In the genomic region with DNA sequence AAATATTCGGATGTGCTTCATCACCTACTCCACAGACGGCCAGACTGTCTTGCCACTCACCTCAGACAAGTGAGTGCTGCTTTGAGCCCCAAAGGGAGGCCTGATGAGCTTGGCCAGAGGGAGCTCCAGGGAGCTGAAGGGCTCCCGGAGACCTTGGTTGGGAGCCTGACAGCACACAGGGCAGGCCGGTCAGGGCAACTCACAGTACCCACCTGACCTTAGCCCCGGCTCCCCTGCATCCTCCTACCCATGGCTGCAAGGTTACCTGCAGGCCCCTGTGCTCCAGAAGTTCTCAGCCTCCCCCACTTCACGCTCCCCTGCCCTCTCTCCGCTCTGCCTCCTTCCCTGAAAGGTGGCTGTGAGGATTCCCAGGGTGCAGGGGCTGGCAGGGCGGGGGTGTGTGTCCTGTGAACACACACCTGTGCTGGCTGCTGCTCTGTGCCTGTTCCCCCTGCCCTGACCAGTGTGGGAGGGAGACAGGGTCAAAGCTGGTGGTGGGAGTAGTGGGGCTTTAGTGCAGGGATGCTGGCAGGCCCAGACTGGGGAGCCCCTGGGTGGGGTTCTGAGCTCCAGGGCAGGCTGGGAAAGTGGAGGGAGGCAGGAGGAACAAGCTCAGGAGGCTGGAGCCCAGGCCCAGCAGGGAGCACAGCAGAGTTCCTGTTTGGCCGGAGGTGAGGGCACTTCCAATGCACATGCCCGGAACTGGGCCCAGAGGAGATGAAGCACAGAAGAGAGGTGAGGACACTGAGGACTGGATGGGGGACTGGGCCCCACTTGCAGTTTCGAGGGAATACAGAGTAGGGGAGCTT, we compare ENCODE assay signal across 13 cellular contexts. TPM values are rescaled to one million over a fixed set of nuclear protein-coding genes. Genes with fewer than 3 reads are reported as not detected.
DNase-seq lines count a peak whose midpoint lies in the region; TF ChIP-seq lines count a peak whose summit lies in the region.
"Had no signal": no experiment of that assay in that cellular context is flagged by ENCODE, and none has a peak within 500 bp of the region (broad histone marks: within the 10 kb centered on the region; RNA-seq: fewer than 3 reads in every experiment).

No MANE protein-coding gene starts in this region.

- peaks cover 0 to 3% of the 10 kb centered on the region in 2 donors for H3K9me3 ChIP-seq in neuronal stem cell (replicated peaks in 1 of 2; ENCODE audit: control insufficient read depth in 2 of 2, insufficient read depth in 1 of 2, low read depth in 1 of 2, low read length in 2 of 2)

- no peak overlapping the region for H2BK12ac ChIP-seq in neuronal stem cell (ENCODE audit: low read length)

- no CpG with 5 or more reads among the region's 11 CpGs for WGBS in neuronal stem cell (ENCODE audit: extremely low coverage in 2 of 2, insufficient read length in 2 of 2, insufficient replicate concordance in 1 of 2), 2 donors

- H3K14ac ChIP-seq in neuronal stem cell (ENCODE audit: low read length), result peak overlapping the region; percentile 5

- TF ChIP-seq CTCF in choroid plexus epithelial cell (conservative IDR thresholded peaks at IDR 0.05; ENCODE audit: low read depth, low read length), result peak; percentile 54

- H3K4me2 ChIP-seq in neuronal stem cell (ENCODE audit: insufficient read depth, low read length, poor library complexity, severe bottlenecking), result no peak overlapping the region

- peak overlapping the region; percentile 75 for H3K9ac ChIP-seq in neuronal stem cell (ENCODE audit: low read depth, low read length, poor library complexity)

- no peak overlapping the region for H4K8ac ChIP-seq in neuronal stem cell (ENCODE audit: low read depth, low read length)

- H2BK120ac ChIP-seq in neuronal stem cell (ENCODE audit: low read depth, low read length), result peak overlapping the region; percentile 20

- H3K23ac ChIP-seq in neuronal stem cell (ENCODE audit: low read depth, low read length, poor library complexity), result peak overlapping the region; percentile 46

- H3K27ac ChIP-seq in neuronal stem cell (replicated peaks; ENCODE audit: low read length), result no peak overlapping the region

- peak overlapping the region; percentile 91 for H2BK5ac ChIP-seq in neuronal stem cell (ENCODE audit: low read length)

- peaks cover 4 to 11% of the 10 kb centered on the region in 2 donors for H3K4me1 ChIP-seq in neuronal stem cell (ENCODE audit: control insufficient read depth in 2 of 2, insufficient read depth in 1 of 2, low read depth in 1 of 2, low read length in 2 of 2)

- H3K4me3 ChIP-seq in choroid plexus epithelial cell (ENCODE audit: low read depth, low read length) (no peak overlapping the region), neuronal stem cell (ENCODE audit: low read length in 2 of 2) (no peak overlapping the region)

- no peaks in the 10 kb centered on the region for H3K36me3 ChIP-seq in neuronal stem cell (replicated peaks in 1 of 2; ENCODE audit: control insufficient read depth in 2 of 2, insufficient read depth in 2 of 2, low read length in 2 of 2)

- H3K18ac ChIP-seq in neuronal stem cell (ENCODE audit: low read length), result peak overlapping the region; percentile 63

- H3K27me3 ChIP-seq in neuronal stem cell (ENCODE audit: control insufficient read depth in 3 of 3, insufficient read depth in 3 of 3, low read depth in 1 of 3, low read length in 3 of 3), result peaks cover 0 to 6% (median 2%) of the 10 kb centered on the region in 3 experiments

- no peak overlapping the region for H2AK5ac ChIP-seq in neuronal stem cell (ENCODE audit: low read depth, low read length)

- H2BK15ac ChIP-seq in neuronal stem cell (ENCODE audit: low read length), result no peak overlapping the region

- no peaks in the 10 kb centered on the region for H3K79me1 ChIP-seq in neuronal stem cell (ENCODE audit: low read depth, low read length)

- H2AFZ ChIP-seq in neuronal stem cell (ENCODE audit: low read length), result no peak overlapping the region

- DNase-seq in EH (ENCODE audit: low read depth), result peak; percentile 46
- DNase-seq in HT1080 (ENCODE audit: low read depth), result peak; percentile 14
- peak; percentile 57 for DNase-seq in choroid plexus epithelial cell (ENCODE audit: low read depth)
- no peak for DNase-seq in neuronal stem cell (ENCODE audit: low spot score)
- DNase-seq in nucleus accumbens (lab: John Stamatoyannopoulos, UW), result no peak
- DNase-seq in DMS79 treated with DMSO at 0.1 percent for 48 hours (lab: John Stamatoyannopoulos, UW), result no peak
- no peak for DNase-seq in DMS114 treated with DMSO at 0.1 percent for 48 hours (lab: John Stamatoyannopoulos, UW; ENCODE audit: unreplicated experiment)
- DNase-seq: activated T-cell treated with anti-CD3 and anti-CD28 coated beads, Interleukin-2, amount 50 U/mL, for 4 hours; hippocampal formation; NCI-H2171; RPMI8226 had no signal

- H4K91ac ChIP-seq in neuronal stem cell (ENCODE audit: low read depth, low read length, poor library complexity), result no peak overlapping the region

- H3K4ac ChIP-seq in neuronal stem cell (ENCODE audit: low read length), result no peak overlapping the region

RNA-seq across cellular contexts. Expression of a gene that starts 7.2 kb away (rescaled TPM):
- total RNA-seq in HT1080 (2014; rRNA removed; shearing (Covaris generic)), result 0.63 TPM in 1 of 2 replicates, not detected in the other
- 0.02 and 0.03 TPM in 2 replicates for polyA plus RNA-seq in HT1080 (2015; cell fraction: cytosol; rRNA removed)
- 0.17 and 2.3 TPM in 2 replicates for polyA plus RNA-seq in HT1080 (2015; cell fraction: nucleus; rRNA removed)
- polyA plus RNA-seq in neuronal stem cell (2013, experiment 1 of 2), result not detected
- polyA plus RNA-seq in neuronal stem cell (2013, experiment 2 of 2), result not detected
- total RNA-seq: activated T-cell treated with anti-CD3 and anti-CD28 coated beads, Interleukin-2, amount 50 U/mL, for 4 hours; LHCN-M2; subcutaneous adipose tissue had no signal

Comparison
In these comparisons a context has a peak if more than half of its experiments do, and no peak if none do; other contexts are left out.
1. DNase-seq: peak in EH (single experiment), HT1080 (single experiment) and choroid plexus epithelial cell (single experiment); none in neuronal stem cell (single experiment), nucleus accumbens (0 of 56), DMS79 treated with DMSO at 0.1 percent for 48 hours (single experiment) and DMS114 treated with DMSO at 0.1 percent for 48 hours (single experiment).